Comparison of ENCODE assay signal across 8 cellular contexts in the genomic region with DNA sequence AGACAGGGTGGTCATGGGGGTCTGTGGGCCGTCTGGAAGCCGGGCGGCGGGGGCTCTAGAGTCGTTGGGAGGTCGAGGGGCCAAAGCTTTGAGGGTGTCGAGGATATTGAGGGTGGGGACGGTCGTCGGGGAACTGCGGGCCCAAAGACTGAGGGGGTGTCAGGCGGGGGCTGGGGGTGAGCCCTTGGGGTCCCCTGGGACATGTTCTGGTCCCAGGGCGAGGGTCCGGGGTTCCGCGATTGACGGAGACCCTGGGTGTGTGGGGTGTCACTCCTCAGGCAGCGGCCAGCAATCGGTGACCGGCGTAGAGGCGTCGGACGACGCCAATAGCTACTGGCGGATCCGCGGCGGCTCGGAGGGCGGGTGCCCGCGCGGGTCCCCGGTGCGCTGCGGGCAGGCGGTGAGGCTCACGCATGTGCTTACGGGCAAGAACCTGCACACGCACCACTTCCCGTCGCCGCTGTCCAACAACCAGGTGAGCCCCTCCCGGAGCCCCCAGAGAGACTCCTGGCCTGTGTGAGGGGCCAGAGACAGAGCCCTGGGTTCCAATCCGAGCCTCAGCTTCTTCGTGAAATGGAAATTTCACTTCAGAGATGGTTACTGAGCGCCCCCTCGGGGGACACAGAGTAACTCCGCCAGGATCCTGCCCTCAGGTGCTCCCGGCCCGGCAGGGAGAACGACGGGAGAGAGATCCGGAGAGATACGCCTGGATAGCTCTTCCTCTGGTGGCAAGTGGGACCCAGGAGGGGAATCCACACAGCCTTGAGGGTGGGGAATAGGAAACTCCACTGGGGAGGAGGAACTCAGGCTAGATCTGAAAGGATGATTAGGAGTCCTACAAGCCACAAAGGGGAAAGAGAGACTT. TPM values are rescaled to one million over a fixed set of nuclear protein-coding genes. Genes with fewer than 3 reads are reported as not detected.
A peak's percentile ranks its signal among the peaks of the same experiment; 100 is the strongest.
DNase-seq lines count a peak whose midpoint lies in the region; ATAC-seq and TF ChIP-seq lines count a peak whose summit lies in the region.

No MANE protein-coding gene starts in this region.

- peaks cover 32% of the 10 kb centered on the region for H3K4me1 Mint-ChIP-seq in activated CD4-positive, alpha-beta T cell treated with anti-CD3 and anti-CD28 coated beads, Interleukin-2, amount 10 ng/mL, durations not matched to agents 24 days and 14 days

- intact Hi-C loops in activated CD4-positive, alpha-beta T cell treated with anti-CD3 and anti-CD28 coated beads, Interleukin-2, amount 10 ng/mL, durations not matched to agents 24 days and 14 days (cut with micrococcal nuclease): loop anchor here (1.0 kb wide), 2 partner anchors 8 to 13 kb away; a partner anchor contains a TSS

- H3K36me3 Mint-ChIP-seq in activated CD4-positive, alpha-beta T cell treated with anti-CD3 and anti-CD28 coated beads, Interleukin-2, amount 10 ng/mL, durations not matched to agents 24 days and 14 days (ENCODE audit: low read depth): peaks cover 26% of the 10 kb centered on the region

- peaks cover 1% of the 10 kb centered on the region for H3K27me3 Mint-ChIP-seq in activated CD4-positive, alpha-beta T cell treated with anti-CD3 and anti-CD28 coated beads, Interleukin-2, amount 10 ng/mL, durations not matched to agents 24 days and 14 days

- H3K27ac ChIP-seq in AG04450 (ENCODE audit: low read depth, low read length) (peak overlapping the region; percentile 21), mesodermal cell (ENCODE audit: low read depth, low read length, severe bottlenecking) (peak overlapping the region; percentile 69)

- H3K4me3 Mint-ChIP-seq in activated CD4-positive, alpha-beta T cell treated with anti-CD3 and anti-CD28 coated beads, Interleukin-2, amount 10 ng/mL, durations not matched to agents 24 days and 14 days: peak overlapping the region; percentile 90

- CTCF ChIA-PET in AG04450 (lab: Charles Lee): interaction anchor here (0.6 to 3.2 kb wide), 8 partner anchors 9 to 86 kb away, joined by 3 to 43 read pairs (median 3); a partner anchor contains a TSS

- ATAC-seq in GM18909 (IDR thresholded peaks at IDR 0.05; ENCODE audit: poor library complexity, unreplicated experiment) (peak; percentile 20), HG03159 (IDR thresholded peaks at IDR 0.05; ENCODE audit: unreplicated experiment) (no peak)
- ATAC-seq in stimulated activated naive CD8-positive, alpha-beta T cell treated with anti-CD3 and anti-CD28 coated beads, Interleukin-15, Interleukin-2, amounts not matched to agents 100 U/mL and 50 U/mL, for 24 hours: peak; percentile 34

- no peaks in the 10 kb centered on the region; the same call in 1 of the 2 replicates for H3K9me3 ChIP-seq in AG04450 (ENCODE audit: control insufficient read depth, insufficient read depth, low read length)
- H3K9me3 ChIP-seq in mesodermal cell (ENCODE audit: control insufficient read depth, low read length): no peaks in the 10 kb centered on the region

- peak overlapping the region; percentile 86 for H3K4me3 ChIP-seq in AG04450 (ENCODE audit: low read depth, low read length)
- peak overlapping the region; percentile 84 for H3K4me3 ChIP-seq in mesodermal cell (ENCODE audit: extremely low read depth, insufficient read depth, low read length, poor library complexity, severe bottlenecking)

- no peaks in the 10 kb centered on the region for H3K27me3 ChIP-seq in AG04450 (ENCODE audit: control insufficient read depth, insufficient read depth, low read length)

- POLR2A ChIA-PET in AG04450 (lab: Yijun Ruan, JAX): interaction anchor here (2.6 kb wide), 1 partner anchor 14 kb away, joined by 11 read pairs; no protein-coding TSS in a partner anchor

- no peaks in the 10 kb centered on the region for H3K9me3 Mint-ChIP-seq in activated CD4-positive, alpha-beta T cell treated with anti-CD3 and anti-CD28 coated beads, Interleukin-2, amount 10 ng/mL, durations not matched to agents 24 days and 14 days

- DNase-seq in AG04450 (ENCODE audit: low read depth, low spot score) (no peak), NCI-H2196 treated with DMSO at 0.1 percent for 48 hours (lab: John Stamatoyannopoulos, UW; ENCODE audit: unreplicated experiment) (peak; percentile 10)
- DNase-seq in activated CD4-positive, alpha-beta T cell treated with anti-CD3 and anti-CD28 coated beads, Interleukin-2, amount 10 ng/mL, durations not matched to agents 24 days and 14 days: peak; percentile 89
- peak; percentile 37 for DNase-seq in effector CD4-positive, alpha-beta T cell
- peak; percentile 75 for DNase-seq in stimulated activated naive CD8-positive, alpha-beta T cell treated with anti-CD3 and anti-CD28 coated beads, Interleukin-15, Interleukin-2, amounts not matched to agents 100 U/mL and 50 U/mL, for 24 hours

- WGBS in mesodermal cell (ENCODE audit: insufficient coverage in 2 of 2), 2 experiments: 3 to 5% methylated on average over 46 to 56 of the region's 56 CpGs

- peak; percentile 62 for TF ChIP-seq CTCF in AG04450 (IDR thresholded peaks at IDR 0.05; ENCODE audit: low read depth, low read length)

- peaks cover 6% of the 10 kb centered on the region for H3K4me1 ChIP-seq in mesodermal cell (ENCODE audit: control insufficient read depth, insufficient read depth, low read length, poor library complexity, severe bottlenecking)

- peaks cover 33% of the 10 kb centered on the region for H3K36me3 ChIP-seq in mesodermal cell (ENCODE audit: control insufficient read depth, insufficient read depth, low read length)

- peak overlapping the region; percentile 93 for H3K27ac Mint-ChIP-seq in activated CD4-positive, alpha-beta T cell treated with anti-CD3 and anti-CD28 coated beads, Interleukin-2, amount 10 ng/mL, durations not matched to agents 24 days and 14 days

RNA-seq across cellular contexts. Expression of a gene that starts 0.7 kb away (rescaled TPM):
- 12.6 and 17.8 TPM in 2 replicates for polyA plus RNA-seq in AG04450 (2011; rRNA removed)
- polyA minus RNA-seq in AG04450 (2011; rRNA and poly(A)+ RNA removed): 6.8 and 7.4 TPM in 2 replicates
- 94.3 and 103 TPM in 2 replicates for total RNA-seq in activated CD4-positive, alpha-beta T cell treated with anti-CD3 and anti-CD28 coated beads, Interleukin-2, amount 10 ng/mL, durations not matched to agents 24 days and 14 days
- polyA plus RNA-seq in mesodermal cell (2013, experiment 1 of 2): 35.1 TPM
- polyA plus RNA-seq in mesodermal cell (2013, experiment 2 of 2): 28.8 TPM

RNA-seq across cellular contexts. Expression of a gene that starts 10.3 kb away (rescaled TPM):
- polyA plus RNA-seq in AG04450 (2011; rRNA removed): 0.06 and 0.16 TPM in 2 replicates
- 0.13 TPM in 1 of 2 replicates, not detected in the other for polyA minus RNA-seq in AG04450 (2011; rRNA and poly(A)+ RNA removed)
- 0.40 and 0.51 TPM in 2 replicates for total RNA-seq in activated CD4-positive, alpha-beta T cell treated with anti-CD3 and anti-CD28 coated beads, Interleukin-2, amount 10 ng/mL, durations not matched to agents 24 days and 14 days
- 0.18 TPM for polyA plus RNA-seq in mesodermal cell (2013, experiment 1 of 2)
- 0.30 TPM for polyA plus RNA-seq in mesodermal cell (2013, experiment 2 of 2)

RNA-seq across cellular contexts. Expression of a gene that starts 13.0 kb away (rescaled TPM):
- 9.0 and 12.2 TPM in 2 replicates for polyA plus RNA-seq in AG04450 (2011; rRNA removed)
- 3.4 and 4.4 TPM in 2 replicates for polyA minus RNA-seq in AG04450 (2011; rRNA and poly(A)+ RNA removed)
- total RNA-seq in activated CD4-positive, alpha-beta T cell treated with anti-CD3 and anti-CD28 coated beads, Interleukin-2, amount 10 ng/mL, durations not matched to agents 24 days and 14 days: 54.2 and 56.1 TPM in 2 replicates
- 12.3 TPM for polyA plus RNA-seq in mesodermal cell (2013, experiment 1 of 2)
- polyA plus RNA-seq in mesodermal cell (2013, experiment 2 of 2): 10.1 TPM

RNA-seq across cellular contexts. Expression of a gene that starts 23.0 kb away (rescaled TPM):
- polyA plus RNA-seq in AG04450 (2011; rRNA removed): 40.6 and 48.6 TPM in 2 replicates
- polyA minus RNA-seq in AG04450 (2011; rRNA and poly(A)+ RNA removed): 39.5 and 40.5 TPM in 2 replicates
- total RNA-seq in activated CD4-positive, alpha-beta T cell treated with anti-CD3 and anti-CD28 coated beads, Interleukin-2, amount 10 ng/mL, durations not matched to agents 24 days and 14 days: 53.1 and 55.9 TPM in 2 replicates
- polyA plus RNA-seq in mesodermal cell (2013, experiment 1 of 2): 30.2 TPM
- polyA plus RNA-seq in mesodermal cell (2013, experiment 2 of 2): 27.8 TPM
